9 cellular contexts compared by ENCODE assay signal in the genomic region with DNA sequence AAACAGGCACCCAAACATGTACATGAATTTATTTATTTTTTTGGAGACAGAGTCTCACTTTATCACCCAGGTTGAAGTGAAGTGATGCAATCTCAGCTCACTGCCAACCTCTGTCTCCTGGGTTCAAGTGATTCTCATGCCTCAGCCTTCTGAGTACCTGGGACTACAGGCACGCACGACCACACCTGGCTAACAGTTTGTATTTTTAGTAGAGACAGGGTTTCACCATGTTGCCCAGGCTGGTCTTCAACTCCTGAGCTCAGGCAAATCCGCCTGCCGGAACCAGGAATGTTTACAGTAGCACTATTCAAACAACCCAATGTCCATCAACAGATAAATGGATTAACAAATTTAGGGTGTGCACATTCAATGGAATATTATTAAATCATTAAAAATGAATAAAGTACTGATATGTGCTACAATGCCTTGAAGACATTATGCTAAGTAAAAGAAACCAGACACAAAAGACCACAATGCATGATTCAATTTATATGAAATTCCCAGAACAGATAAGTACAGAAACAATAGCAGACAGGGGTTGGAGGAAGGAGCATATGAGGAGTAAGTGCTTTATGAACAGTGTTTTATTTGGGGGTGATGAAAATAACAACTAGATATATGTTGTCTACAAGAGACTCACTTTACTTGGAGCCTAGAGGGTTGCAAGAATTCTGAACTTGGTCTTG. TPM values are rescaled to one million over a fixed set of nuclear protein-coding genes. Genes with fewer than 3 reads are reported as not detected.
DNase-seq lines count a peak whose midpoint lies in the region; ATAC-seq and TF ChIP-seq lines count a peak whose summit lies in the region.
"Had no signal": no experiment of that assay in that cellular context is flagged by ENCODE, and none has a peak within 500 bp of the region (broad histone marks: within the 10 kb centered on the region; RNA-seq: fewer than 3 reads in every experiment).

No MANE protein-coding gene starts in this region.

- no peak for TF ChIP-seq EP300 in tibial nerve (IDR thresholded peaks at IDR 0.05)

- no peak overlapping the region for H2BK15ac ChIP-seq in neuronal stem cell (ENCODE audit: low read length)

- no peak overlapping the region for H4K8ac ChIP-seq in neuronal stem cell (ENCODE audit: low read depth, low read length)

- peak; percentile 22 for DNase-seq in NCI-H69 (lab: John Stamatoyannopoulos, UW)
- DNase-seq in neuronal stem cell (ENCODE audit: low spot score): no peak
- no peak for DNase-seq in NCI-H1417 treated with DMSO at 0.1 percent for 48 hours (lab: John Stamatoyannopoulos, UW)
- DNase-seq in tibial nerve (ENCODE audit: low spot score in 2 of 2): no peak
- no peak for DNase-seq in activated CD8-positive, alpha-beta memory T cell treated with anti-CD3 and anti-CD28 coated beads, Interleukin-2, amount 50 U/mL, for 4 hours
- DNase-seq: effector CD8-positive, alpha-beta T cell had no signal

- H3K9me3 ChIP-seq in ES-I3 (ENCODE audit: control insufficient read depth, insufficient read depth, low read length): no peaks in the 10 kb centered on the region
- peaks cover 0 to 6% of the 10 kb centered on the region in 2 donors for H3K9me3 ChIP-seq in duodenal mucosa (ENCODE audit: control insufficient read depth in 1 of 2, low read length in 2 of 2)
- H3K9me3 ChIP-seq in neuronal stem cell (replicated peaks in 1 of 2; ENCODE audit: control insufficient read depth in 2 of 2, insufficient read depth in 1 of 2, low read depth in 1 of 2, low read length in 2 of 2): peaks cover 0 to 10% of the 10 kb centered on the region in 2 donors
- H3K9me3 ChIP-seq in tibial nerve: peaks cover 0 to 19% (median 5%) of the 10 kb centered on the region in 4 donors

- H3K27me3 ChIP-seq in duodenal mucosa (ENCODE audit: control insufficient read depth in 1 of 2, insufficient read depth in 2 of 2, low read length in 2 of 2) (no peaks in the 10 kb centered on the region), neuronal stem cell (ENCODE audit: control insufficient read depth in 3 of 3, insufficient read depth in 3 of 3, low read depth in 1 of 3, low read length in 3 of 3) (no peaks in the 10 kb centered on the region), tibial nerve (no peaks in the 10 kb centered on the region)

- no peak overlapping the region for H2BK5ac ChIP-seq in neuronal stem cell (ENCODE audit: low read length)

- H3K9ac ChIP-seq in ES-I3 (ENCODE audit: low read depth, low read length) (peak overlapping the region; percentile 77; the same call in 1 of the 2 replicates), duodenal mucosa (ENCODE audit: low read depth in 1 of 2, low read length in 2 of 2) (no peak overlapping the region), neuronal stem cell (ENCODE audit: low read depth, low read length, poor library complexity) (no peak overlapping the region)

- TF ChIP-seq CTCF in tibial nerve (IDR thresholded peaks at IDR 0.05): no peak

- H3K4ac ChIP-seq in neuronal stem cell (ENCODE audit: low read length): no peak overlapping the region

- H3K14ac ChIP-seq in neuronal stem cell (ENCODE audit: low read length): no peak overlapping the region

- no peak overlapping the region for H3K23ac ChIP-seq in neuronal stem cell (ENCODE audit: low read depth, low read length, poor library complexity)

- H2BK12ac ChIP-seq in neuronal stem cell (ENCODE audit: low read length): no peak overlapping the region

- no peak overlapping the region for H3K18ac ChIP-seq in neuronal stem cell (ENCODE audit: low read length)

- peaks cover 9% of the 10 kb centered on the region; the same call in 1 of the 2 replicates for H3K36me3 ChIP-seq in ES-I3 (ENCODE audit: insufficient read depth, low read length)
- peaks cover 5 to 6% of the 10 kb centered on the region in 2 donors for H3K36me3 ChIP-seq in duodenal mucosa (ENCODE audit: control insufficient read depth in 1 of 2, insufficient read depth in 2 of 2, low read length in 2 of 2)
- peaks cover 3 to 26% of the 10 kb centered on the region in 2 donors for H3K36me3 ChIP-seq in neuronal stem cell (replicated peaks in 1 of 2; ENCODE audit: control insufficient read depth in 2 of 2, insufficient read depth in 2 of 2, low read length in 2 of 2)
- H3K36me3 ChIP-seq in tibial nerve: peaks cover 0 to 34% (median 0%) of the 10 kb centered on the region in 3 donors

- no peak overlapping the region for H2AK5ac ChIP-seq in neuronal stem cell (ENCODE audit: low read depth, low read length)

- H3K27ac ChIP-seq in duodenal mucosa (ENCODE audit: low read depth, low read length) (no peak overlapping the region), neuronal stem cell (replicated peaks; ENCODE audit: low read length) (no peak overlapping the region), tibial nerve (no peak overlapping the region)

- no peak for TF ChIP-seq POLR2A in tibial nerve (IDR thresholded peaks at IDR 0.05)

- H3K79me1 ChIP-seq in neuronal stem cell (ENCODE audit: low read depth, low read length): peaks cover 7% of the 10 kb centered on the region

- ATAC-seq in HG03025 (IDR thresholded peaks at IDR 0.05; ENCODE audit: low FRiP score, unreplicated experiment): no peak

- WGBS in neuronal stem cell (ENCODE audit: extremely low coverage in 2 of 2, insufficient read length in 2 of 2, insufficient replicate concordance in 1 of 2), 2 donors: no CpG with 5 or more reads among the region's 4 CpGs
- WGBS in tibial nerve, 2 donors: 80 to 82% methylated on average over 4 of the region's 4 CpGs

- H2BK120ac ChIP-seq in neuronal stem cell (ENCODE audit: low read depth, low read length): no peak overlapping the region

- no peak overlapping the region for H2AFZ ChIP-seq in neuronal stem cell (ENCODE audit: low read length)

- H3K4me1 ChIP-seq in ES-I3 (ENCODE audit: insufficient read depth, low read length): peaks cover 4% of the 10 kb centered on the region; the same call in 1 of the 2 replicates
- peaks cover 18% of the 10 kb centered on the region in 2 donors for H3K4me1 ChIP-seq in duodenal mucosa (ENCODE audit: control insufficient read depth in 1 of 2, insufficient read depth in 2 of 2, low read length in 2 of 2)
- H3K4me1 ChIP-seq in neuronal stem cell (ENCODE audit: control insufficient read depth in 2 of 2, insufficient read depth in 1 of 2, low read depth in 1 of 2, low read length in 2 of 2): no peaks in the 10 kb centered on the region
- H3K4me1 ChIP-seq in tibial nerve: peaks cover 0 to 18% (median 8%) of the 10 kb centered on the region in 4 donors

- H4K91ac ChIP-seq in neuronal stem cell (ENCODE audit: low read depth, low read length, poor library complexity): no peak overlapping the region

- peak overlapping the region; percentile 51 for H3K4me2 ChIP-seq in neuronal stem cell (ENCODE audit: insufficient read depth, low read length, poor library complexity, severe bottlenecking)

- H3K4me3 ChIP-seq in duodenal mucosa (ENCODE audit: low read depth in 1 of 2, low read length in 2 of 2) (peak overlapping the region; percentile 98 to 100), neuronal stem cell (ENCODE audit: low read length in 2 of 2) (peak overlapping the region in 1 of 2 donors; percentile 70), tibial nerve (no peak overlapping the region)

RNA-seq across cellular contexts. Expression of a gene that starts 1.3 kb away (rescaled TPM):
- polyA plus RNA-seq in neuronal stem cell (2013, experiment 1 of 2): 23.2 TPM
- 22.6 TPM for polyA plus RNA-seq in neuronal stem cell (2013, experiment 2 of 2)
- 10 to 100 TPM; 10.6 to 19.7 (median 14.4) TPM for total RNA-seq in tibial nerve

RNA-seq across cellular contexts. Expression of a gene that starts 48.7 kb away (rescaled TPM):
- polyA plus RNA-seq in neuronal stem cell (2013, experiment 1 of 2): 55.3 TPM
- 55.3 TPM for polyA plus RNA-seq in neuronal stem cell (2013, experiment 2 of 2)
- total RNA-seq in tibial nerve: 10 to 100 TPM in 3 of 4 donors, 1 to 10 TPM in 1; 9.6 to 20.9 (median 16.5) TPM

Comparison
In these comparisons a context has a peak if more than half of its experiments do, and no peak if none do; other contexts are left out.
1. H3K4me3 ChIP-seq: peak in duodenal mucosa (2 of 2); none in tibial nerve (0 of 4).